In the genomic region with DNA sequence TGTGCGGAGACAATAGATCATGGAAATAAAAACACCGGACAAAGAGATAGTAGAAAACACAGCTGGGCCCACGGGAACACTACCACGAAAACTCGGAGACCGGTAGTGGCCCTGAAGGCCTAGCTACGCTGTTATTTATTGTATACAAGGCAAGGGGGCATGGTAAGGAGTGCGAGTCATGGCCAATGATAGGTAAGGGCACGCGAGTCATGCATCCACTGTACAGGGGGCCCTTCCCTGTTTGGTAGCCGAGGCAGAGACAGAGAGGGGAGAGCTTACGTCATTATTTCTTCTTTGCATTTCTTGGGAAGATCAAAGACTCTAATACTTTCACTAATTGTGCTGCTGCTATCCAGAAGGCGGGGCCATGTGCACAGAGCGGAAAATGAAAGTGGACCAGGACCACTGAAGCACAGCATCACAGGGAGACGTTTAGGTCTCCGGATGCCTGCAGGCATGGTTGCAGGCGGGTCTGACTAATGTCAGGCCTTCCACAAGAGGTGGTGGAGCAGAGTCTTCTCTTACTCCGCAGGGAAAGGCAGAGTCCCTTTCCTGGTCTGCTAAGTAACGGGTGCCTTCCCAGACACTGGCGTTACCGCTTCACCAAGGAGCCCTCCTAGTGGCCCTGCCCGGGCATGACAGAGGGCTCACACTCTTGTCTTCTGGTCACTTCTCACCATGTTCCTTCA, we compare ENCODE assay signal across 2 cellular contexts.
TF ChIP-seq lines count a peak whose summit lies in the region.

No MANE protein-coding gene starts in this region.

TF ChIP-seq in SK-N-SH treated with all-trans-retinoic acid at 6 μM for 48 hours, 23 proteins besides CTCF, POLR2A, EP300 and RAD21 (continued from another document):
- no peak for TF ChIP-seq ZNF70 (CRISPR knock-in tag; IDR thresholded peaks at IDR 0.05)
- TF ChIP-seq ESRRG (CRISPR knock-in tag; IDR thresholded peaks at IDR 0.05) = no peak
- TF ChIP-seq ISL1 (CRISPR knock-in tag; IDR thresholded peaks at IDR 0.05) = no peak
- TF ChIP-seq, protein P1, sequence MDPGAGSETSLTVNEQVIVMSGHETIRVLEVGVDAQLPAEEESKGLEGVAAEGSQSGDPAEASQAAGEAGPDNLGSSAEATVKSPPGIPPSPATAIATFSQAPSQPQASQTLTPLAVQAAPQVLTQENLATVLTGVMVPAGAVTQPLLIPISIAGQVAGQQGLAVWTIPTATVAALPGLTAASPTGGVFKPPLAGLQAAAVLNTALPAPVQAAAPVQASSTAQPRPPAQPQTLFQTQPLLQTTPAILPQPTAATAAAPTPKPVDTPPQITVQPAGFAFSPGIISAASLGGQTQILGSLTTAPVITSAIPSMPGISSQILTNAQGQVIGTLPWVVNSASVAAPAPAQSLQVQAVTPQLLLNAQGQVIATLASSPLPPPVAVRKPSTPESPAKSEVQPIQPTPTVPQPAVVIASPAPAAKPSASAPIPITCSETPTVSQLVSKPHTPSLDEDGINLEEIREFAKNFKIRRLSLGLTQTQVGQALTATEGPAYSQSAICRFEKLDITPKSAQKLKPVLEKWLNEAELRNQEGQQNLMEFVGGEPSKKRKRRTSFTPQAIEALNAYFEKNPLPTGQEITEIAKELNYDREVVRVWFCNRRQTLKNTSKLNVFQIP (CRISPR knock-in tag; IDR thresholded peaks at IDR 0.05; ENCODE audit: borderline replicate concordance, low read depth) = no peak
- TF ChIP-seq RARB (CRISPR knock-in tag; IDR thresholded peaks at IDR 0.05) = no peak
- no peak for TF ChIP-seq CSDC2 (CRISPR knock-in tag; IDR thresholded peaks at IDR 0.05)
- TF ChIP-seq, protein P2, sequence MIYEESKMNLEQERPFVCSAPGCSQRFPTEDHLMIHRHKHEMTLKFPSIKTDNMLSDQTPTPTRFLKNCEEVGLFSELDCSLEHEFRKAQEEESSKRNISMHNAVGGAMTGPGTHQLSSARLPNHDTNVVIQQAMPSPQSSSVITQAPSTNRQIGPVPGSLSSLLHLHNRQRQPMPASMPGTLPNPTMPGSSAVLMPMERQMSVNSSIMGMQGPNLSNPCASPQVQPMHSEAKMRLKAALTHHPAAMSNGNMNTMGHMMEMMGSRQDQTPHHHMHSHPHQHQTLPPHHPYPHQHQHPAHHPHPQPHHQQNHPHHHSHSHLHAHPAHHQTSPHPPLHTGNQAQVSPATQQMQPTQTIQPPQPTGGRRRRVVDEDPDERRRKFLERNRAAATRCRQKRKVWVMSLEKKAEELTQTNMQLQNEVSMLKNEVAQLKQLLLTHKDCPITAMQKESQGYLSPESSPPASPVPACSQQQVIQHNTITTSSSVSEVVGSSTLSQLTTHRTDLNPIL (CRISPR knock-in tag; IDR thresholded peaks at IDR 0.05; ENCODE audit: low read depth) = no peak
- TF ChIP-seq TOX (CRISPR knock-in tag; IDR thresholded peaks at IDR 0.05; ENCODE audit: borderline replicate concordance) = no peak
- TF ChIP-seq ZFP30 (CRISPR knock-in tag; IDR thresholded peaks at IDR 0.05) = no peak
- no peak for TF ChIP-seq ZFP3 (CRISPR knock-in tag; IDR thresholded peaks at IDR 0.05)
TF ChIP-seq in SK-N-SH treated with all-trans-retinoic acid at 6 μM for 48 hours: peak in this region for 0.

TF ChIP-seq in SK-N-SH, 30 proteins besides CTCF, POLR2A, EP300 and RAD21 (continued from another document):
- TF ChIP-seq TCF12 (IDR thresholded peaks at IDR 0.05) (no peak), GABPA (IDR thresholded peaks at IDR 0.05; ENCODE audit: low read depth) (no peak)
